Comparison of ENCODE assay signal across 7 cellular contexts in genomic region chr1:243343970-243344749, GRCh38.
A peak's percentile ranks its signal among the peaks of the same experiment; 100 is the strongest.
DNase-seq lines count a peak whose midpoint lies in the region; ATAC-seq and TF ChIP-seq lines count a peak whose summit lies in the region.

No MANE protein-coding gene starts in this region.

- DNase-seq in GM12864 (ENCODE audit: low read depth) (no peak), NCI-H2196 treated with DMSO at 0.1 percent for 48 hours (lab: John Stamatoyannopoulos, UW; ENCODE audit: unreplicated experiment) (peak; percentile 41), amniotic epithelial cell (ENCODE audit: low read depth) (peak; percentile 42), iris pigment epithelial cell (ENCODE audit: low read depth) (peak; percentile 33), upper lobe of left lung (no peak)
- no peak for DNase-seq in stimulated activated CD4-positive, alpha-beta T cell treated with anti-CD3 and anti-CD28 coated beads, Interleukin-4, amount 100 ng/mL, for 24 hours

- TF ChIP-seq CTCF in GM12864 (IDR thresholded peaks at IDR 0.05; ENCODE audit: low read depth, low read length, missing control alignments) (peak; percentile 51), upper lobe of left lung (IDR thresholded peaks at IDR 0.05) (peak; percentile 33 to 66 (median 55))

- TF ChIP-seq POLR2A in upper lobe of left lung (IDR thresholded peaks at IDR 0.05) = no peak

- H3K27me3 ChIP-seq in upper lobe of left lung = no peaks in the 10 kb centered on the region

- peaks cover 0 to 25% (median 1%) of the 10 kb centered on the region in 4 donors for H3K36me3 ChIP-seq in upper lobe of left lung

- peak; percentile 60 for ATAC-seq in HG03135 (IDR thresholded peaks at IDR 0.05; ENCODE audit: unreplicated experiment)
- ATAC-seq in upper lobe of left lung (ENCODE audit: low FRiP score in 2 of 2) = peak in 1 of 2 donors; percentile 66

- no peaks in the 10 kb centered on the region for H3K4me1 ChIP-seq in upper lobe of left lung

- no peak overlapping the region for H3K27ac ChIP-seq in upper lobe of left lung

- H3K9me3 ChIP-seq in upper lobe of left lung = no peaks in the 10 kb centered on the region

- WGBS in upper lobe of left lung, 2 donors = 41 to 48% methylated on average over 3 of the region's 3 CpGs

- TF ChIP-seq EP300 in upper lobe of left lung (IDR thresholded peaks at IDR 0.05) = no peak

- H3K4me3 ChIP-seq in GM12864 (ENCODE audit: low read depth, low read length) (no peak overlapping the region), upper lobe of left lung (no peak overlapping the region)

Comparison
In these comparisons a context has a peak if more than half of its experiments do, and no peak if none do; other contexts are left out.
1. DNase-seq: peak in NCI-H2196 treated with DMSO at 0.1 percent for 48 hours (single experiment), amniotic epithelial cell (single experiment) and iris pigment epithelial cell (single experiment); none in GM12864 (single experiment), upper lobe of left lung (0 of 2) and stimulated activated CD4-positive, alpha-beta T cell treated with anti-CD3 and anti-CD28 coated beads, Interleukin-4, amount 100 ng/mL, for 24 hours (single experiment).